In the genomic region with DNA sequence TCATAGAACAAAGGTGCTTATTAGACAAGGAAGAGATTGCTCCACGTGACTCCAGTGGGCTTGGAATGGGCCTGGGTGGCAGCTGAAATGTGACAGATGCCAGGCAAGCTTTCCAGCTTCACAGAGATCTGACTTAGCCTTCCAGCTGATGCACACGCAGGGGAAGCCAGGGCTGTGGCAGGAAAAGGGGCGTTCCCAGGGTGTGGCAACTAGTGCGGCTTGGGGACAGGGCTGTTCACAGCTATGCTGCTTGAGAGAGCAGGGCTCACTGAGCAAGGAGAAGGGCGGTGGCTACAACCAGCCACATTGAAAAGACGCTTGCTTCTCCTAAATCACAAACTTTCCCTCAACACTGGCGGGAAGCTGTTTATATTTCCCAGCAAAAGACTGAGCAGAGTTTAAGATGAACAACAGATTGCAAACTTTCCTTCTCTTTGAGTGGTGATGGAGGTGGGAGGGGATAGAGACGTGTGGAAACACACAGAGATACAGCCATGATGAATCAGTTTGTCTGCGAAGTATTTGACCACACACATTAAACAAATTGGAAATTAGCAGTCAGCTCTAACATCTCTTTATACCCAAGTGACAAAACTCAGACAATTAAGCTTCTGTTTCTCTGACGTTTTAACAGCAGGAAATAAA, we compare ENCODE assay signal across 9 cellular contexts.
DNase-seq lines count a peak whose midpoint lies in the region; ATAC-seq and TF ChIP-seq lines count a peak whose summit lies in the region.
"Had no signal": no experiment of that assay in that cellular context is flagged by ENCODE, and none has a peak within 500 bp of the region (broad histone marks: within the 10 kb centered on the region; RNA-seq: fewer than 3 reads in every experiment).

No MANE protein-coding gene starts in this region.

- no peak for TF ChIP-seq EP300 in tibial nerve (IDR thresholded peaks at IDR 0.05)

- H3K9me2 ChIP-seq in PC-3 (replicated peaks; ENCODE audit: low read length) = no peaks in the 10 kb centered on the region

- H3K9me3 ChIP-seq in PC-3 (ENCODE audit: low read length) (no peaks in the 10 kb centered on the region), tibial nerve (no peaks in the 10 kb centered on the region)

- H3K9ac ChIP-seq in PC-3 (ENCODE audit: low read length) = no peak overlapping the region

- H3K27ac Mint-ChIP-seq in activated naive CD8-positive, alpha-beta T cell treated with anti-CD3 and anti-CD28 coated beads, Interleukin-2, amount 50 U/mL, for 24 hours = peak overlapping the region; percentile 91
- H3K27ac Mint-ChIP-seq in memory B cell = no peak overlapping the region

- H3K79me2 ChIP-seq in PC-3 (ENCODE audit: low read length) = no peaks in the 10 kb centered on the region

- intact Hi-C loops in PC-3 (cut with micrococcal nuclease) = no loop called here

- no peaks in the 10 kb centered on the region for H4K20me1 ChIP-seq in PC-3 (ENCODE audit: low read length)

- H3K4me1 ChIP-seq in PC-3 (ENCODE audit: insufficient read depth, low read length) (0 out of 2 replicates have a peak, but pooled peaks cover 10% of the 10 kb centered on the region), tibial nerve (peaks cover 0 to 42% (median 6%) of the 10 kb centered on the region in 4 donors)

- H3K27ac ChIP-seq in PC-3 (ENCODE audit: low read length) (no peak overlapping the region), tibial nerve (peak overlapping the region in 2 of 4 donors; percentile 38 to 42)

- H3K36me3 ChIP-seq in PC-3 (ENCODE audit: low read depth, low read length) = no peaks in the 10 kb centered on the region
- no peaks in the 10 kb centered on the region for H3K36me3 ChIP-seq in tibial nerve

- peaks cover 20% of the 10 kb centered on the region for H3K27me3 Mint-ChIP-seq in activated naive CD8-positive, alpha-beta T cell treated with anti-CD3 and anti-CD28 coated beads, Interleukin-2, amount 50 U/mL, for 24 hours
- H3K27me3 Mint-ChIP-seq in memory B cell = peaks cover 19% of the 10 kb centered on the region

- H3K9me3 Mint-ChIP-seq in activated naive CD8-positive, alpha-beta T cell treated with anti-CD3 and anti-CD28 coated beads, Interleukin-2, amount 50 U/mL, for 24 hours = no peaks in the 10 kb centered on the region
- no peaks in the 10 kb centered on the region for H3K9me3 Mint-ChIP-seq in memory B cell
- H3K9me3 Mint-ChIP-seq: central memory CD8-positive, alpha-beta T cell had no signal

- ATAC-seq in PC-3 (peak; percentile 86), memory B cell (ENCODE audit: low read depth) (peak; percentile 67)
- ATAC-seq in activated naive CD8-positive, alpha-beta T cell treated with anti-CD3 and anti-CD28 coated beads, Interleukin-2, amount 50 U/mL, for 24 hours = peak; percentile 95

- no TSS peak for BruUV-seq in PC-3 (replicated peaks; lab: Mats Ljungman, UMichigan)

- H3K4me1 Mint-ChIP-seq in activated naive CD8-positive, alpha-beta T cell treated with anti-CD3 and anti-CD28 coated beads, Interleukin-2, amount 50 U/mL, for 24 hours = peaks cover 36% of the 10 kb centered on the region
- H3K4me1 Mint-ChIP-seq in memory B cell = peaks cover 8% of the 10 kb centered on the region

- H3K4me3 ChIP-seq in PC-3 (ENCODE audit: low read length) (no peak overlapping the region), tibial nerve (no peak overlapping the region)

- H3K4me2 ChIP-seq in PC-3 (ENCODE audit: low read length) = peak overlapping the region; percentile 36

- no peaks in the 10 kb centered on the region for H3K36me3 Mint-ChIP-seq in activated naive CD8-positive, alpha-beta T cell treated with anti-CD3 and anti-CD28 coated beads, Interleukin-2, amount 50 U/mL, for 24 hours (ENCODE audit: low read depth)
- H3K36me3 Mint-ChIP-seq in memory B cell = no peaks in the 10 kb centered on the region

- WGBS in tibial nerve, 2 donors = 28 to 29% methylated on average over 10 of the region's 10 CpGs

- POLR2A ChIA-PET in PC-3 (lab: Charles Lee; ENCODE audit: unreplicated experiment) = no interaction called here

- CTCF ChIA-PET in PC-3 (lab: Charles Lee) = no interaction called here

- H3F3A ChIP-seq in PC-3 (ENCODE audit: low read length, unreplicated experiment) = no peaks in the 10 kb centered on the region

- H3K4me3 Mint-ChIP-seq in activated naive CD8-positive, alpha-beta T cell treated with anti-CD3 and anti-CD28 coated beads, Interleukin-2, amount 50 U/mL, for 24 hours = peak overlapping the region; percentile 67
- H3K4me3 Mint-ChIP-seq in memory B cell = peak overlapping the region; percentile 8
- H3K4me3 Mint-ChIP-seq: central memory CD8-positive, alpha-beta T cell had no signal

- H3K27me3 ChIP-seq in PC-3 (ENCODE audit: low read length) = no peaks in the 10 kb centered on the region
- no peaks in the 10 kb centered on the region for H3K27me3 ChIP-seq in tibial nerve

- TF ChIP-seq CTCF in PC-3 (conservative IDR thresholded peaks at IDR 0.05; ENCODE audit: low read depth, low read length) (no peak), tibial nerve (IDR thresholded peaks at IDR 0.05) (no peak)

- no peak for TF ChIP-seq POLR2A in tibial nerve (IDR thresholded peaks at IDR 0.05)

- H2AFZ ChIP-seq in PC-3 (ENCODE audit: low read length) = peak overlapping the region; percentile 47

- DNase-seq in AG20443 (ENCODE audit: low spot score) (peak; percentile 91), PC-3 (peak; percentile 57), memory B cell (ENCODE audit: low spot score in 2 of 2) (no peak), tibial nerve (ENCODE audit: low spot score in 2 of 2) (peak; percentile 26 to 43), kidney glomerular epithelial cell (lab: John Stamatoyannopoulos, UW) (no peak), NCI-H1436 treated with DMSO at 0.1 percent for 48 hours (lab: John Stamatoyannopoulos, UW) (no peak), NCI-H82 (lab: John Stamatoyannopoulos, UW) (no peak)
- DNase-seq in activated naive CD8-positive, alpha-beta T cell treated with anti-CD3 and anti-CD28 coated beads, Interleukin-2, amount 50 U/mL, for 24 hours = peak; percentile 75

Comparison
In these comparisons a context has a peak if more than half of its experiments do, and no peak if none do; other contexts are left out.
1. DNase-seq: peak in AG20443 (single experiment), PC-3 (single experiment), activated naive CD8-positive, alpha-beta T cell treated with anti-CD3 and anti-CD28 coated beads, Interleukin-2, amount 50 U/mL, for 24 hours (single experiment) and tibial nerve (2 of 2); none in memory B cell (0 of 2), kidney glomerular epithelial cell (single experiment), NCI-H1436 treated with DMSO at 0.1 percent for 48 hours (single experiment) and NCI-H82 (single experiment).
2. Peak in every context shown above with its lines, with median percentiles within 50 percentile points of each other: ATAC-seq.